In the genomic region with DNA sequence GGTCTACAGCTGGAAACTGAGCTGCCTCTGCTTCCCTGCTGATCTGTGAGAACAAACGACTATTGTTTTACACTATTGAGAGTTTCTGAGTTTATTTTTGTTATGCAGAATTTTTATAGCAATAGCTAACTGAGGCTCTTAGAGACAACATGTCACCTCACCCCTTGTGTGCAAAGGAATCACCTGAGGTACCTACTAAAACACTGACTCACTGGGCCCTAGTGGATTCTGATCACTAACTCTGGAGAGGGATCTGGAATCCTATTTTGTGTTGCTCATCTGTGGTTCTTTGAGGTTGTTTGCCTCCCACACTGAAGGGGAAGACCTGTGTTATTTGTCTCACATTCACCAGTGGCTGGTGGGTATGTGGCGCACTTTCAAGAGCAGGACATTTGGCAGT, we compare ENCODE assay signal across 13 cellular contexts. TPM values are rescaled to one million over a fixed set of nuclear protein-coding genes. Genes with fewer than 3 reads are reported as not detected.
DNase-seq lines count a peak whose midpoint lies in the region; ATAC-seq and TF ChIP-seq lines count a peak whose summit lies in the region.
"Had no signal": no experiment of that assay in that cellular context is flagged by ENCODE, and none has a peak within 500 bp of the region (broad histone marks: within the 10 kb centered on the region; RNA-seq: fewer than 3 reads in every experiment).

No MANE protein-coding gene starts in this region.

- H3K9me3 Mint-ChIP-seq in effector memory CD8-positive, alpha-beta T cell, result no peaks in the 10 kb centered on the region

- peaks cover 0 to 47% of the 10 kb centered on the region in 2 donors for H3K27me3 Mint-ChIP-seq in effector memory CD8-positive, alpha-beta T cell
- H3K27me3 Mint-ChIP-seq: CD4-positive, CD25-positive, alpha-beta regulatory T cell had no signal

- no peak overlapping the region for H3K27ac Mint-ChIP-seq in effector memory CD8-positive, alpha-beta T cell
- H3K27ac Mint-ChIP-seq: CD4-positive, CD25-positive, alpha-beta regulatory T cell had no signal

- H3K4me3 ChIP-seq in H7 (ENCODE audit: insufficient read depth, low read depth, low read length), result no peak overlapping the region
- H3K4me3 ChIP-seq in dorsolateral prefrontal cortex, result peak overlapping the region in 24 of 59 donors; percentile 3 to 50 (median 14)
- H3K4me3 ChIP-seq: A549 had no signal

- H3K4me1 Mint-ChIP-seq in effector memory CD8-positive, alpha-beta T cell (ENCODE audit: low read depth in 2 of 2), result peaks cover 0 to 5% of the 10 kb centered on the region in 2 donors
- H3K4me1 Mint-ChIP-seq: CD4-positive, CD25-positive, alpha-beta regulatory T cell had no signal

- intact Hi-C loops in dorsolateral prefrontal cortex (cut with DNase I), result no loop called here

- no peaks in the 10 kb centered on the region for H3K27me3 ChIP-seq in H7 (ENCODE audit: control insufficient read depth, insufficient read depth, low read length)
- H3K27me3 ChIP-seq in dorsolateral prefrontal cortex, result no peaks in the 10 kb centered on the region

- ATAC-seq in effector memory CD8-positive, alpha-beta T cell (replicated peaks), result no peak
- no peak for ATAC-seq in HG02840 (IDR thresholded peaks at IDR 0.05; ENCODE audit: low FRiP score, unreplicated experiment)
- ATAC-seq: A549, HCT116 had no signal

- TF ChIP-seq CTCF in dorsolateral prefrontal cortex (IDR thresholded peaks at IDR 0.05 in 54 of 56, conservative IDR thresholded peaks at IDR 0.05 in 2 of 56; ENCODE audit: low read depth in 1 of 56, partially characterized antibody in 56 of 56), result no peak

- peaks cover 3% of the 10 kb centered on the region for H3K36me3 Mint-ChIP-seq in effector memory CD8-positive, alpha-beta T cell (ENCODE audit: insufficient read depth)
- H3K36me3 Mint-ChIP-seq: CD4-positive, CD25-positive, alpha-beta regulatory T cell had no signal

- peak overlapping the region in 58 of 59 donors; percentile 60 to 96 (median 87) for H3K27ac ChIP-seq in dorsolateral prefrontal cortex
- H3K27ac ChIP-seq: A549 had no signal

- DNase-seq in H7 (peak; percentile 43), dorsolateral prefrontal cortex (no peak), medulla oblongata (ENCODE audit: extremely low spot score) (peak; percentile 38), NCI-H1105 treated with DMSO at 0.1 percent for 48 hours (lab: John Stamatoyannopoulos, UW) (no peak)
- DNase-seq in effector memory CD8-positive, alpha-beta T cell, result no peak
- no peak for DNase-seq in effector CD8-positive, alpha-beta T cell (lab: John Stamatoyannopoulos, UW)
- DNase-seq: CD4-positive, CD25-positive, alpha-beta regulatory T cell; DMS53; GF-D8; IMR-90 had no signal

- H3K36me3 ChIP-seq in H7 (replicated peaks; ENCODE audit: control insufficient read depth, insufficient read depth, low read length), result no peaks in the 10 kb centered on the region

- H3K4me3 Mint-ChIP-seq in effector memory CD8-positive, alpha-beta T cell, result no peak overlapping the region
- H3K4me3 Mint-ChIP-seq: CD4-positive, CD25-positive, alpha-beta regulatory T cell had no signal

RNA-seq across cellular contexts. Expression of gene B3GAT1, which starts 13.4 kb away (rescaled TPM):
- 9.9 and 12.8 TPM in 2 replicates for total RNA-seq in H7 (2014; rRNA removed; shearing (Covaris generic))
- total RNA-seq in dorsolateral prefrontal cortex, result 100 to 1,000 TPM; 204 to 380 (median 266) TPM
- total RNA-seq: IMR-90 had no signal

Comparison
In these comparisons a context has a peak if more than half of its experiments do, and no peak if none do; other contexts are left out.
1. DNase-seq: peak in H7 (single experiment) and medulla oblongata (single experiment); none in dorsolateral prefrontal cortex (0 of 10), effector memory CD8-positive, alpha-beta T cell (0 of 3), effector CD8-positive, alpha-beta T cell (single experiment) and NCI-H1105 treated with DMSO at 0.1 percent for 48 hours (single experiment).
2. RNA of gene B3GAT1, which starts 13.4 kb away (total RNA-seq): 204 to 380 TPM in dorsolateral prefrontal cortex; 9.9 to 12.8 TPM in H7; every median in the first group is over 10 times any median in the second.